In genomic region chr9:88653926-88654325, GRCh38 we compare ENCODE assay signal across 18 cellular contexts.
DNase-seq lines count a peak whose midpoint lies in the region; ATAC-seq and TF ChIP-seq lines count a peak whose summit lies in the region.
"Had no signal": no experiment of that assay in that cellular context is flagged by ENCODE, and none has a peak within 500 bp of the region (broad histone marks: within the 10 kb centered on the region; RNA-seq: fewer than 3 reads in every experiment).

No MANE protein-coding gene starts in this region.

- in situ Hi-C loops in astrocyte of the cerebellum (cut with HindIII; ENCODE audit: low sequenced_read_pairs) = loop anchor here (10.0 kb wide), 1 partner anchor 361 kb away; no protein-coding TSS in a partner anchor

- TF ChIP-seq CTCF in SK-N-SH (IDR thresholded peaks at IDR 0.05) (no peak), astrocyte of the cerebellum (IDR thresholded peaks at IDR 0.05; ENCODE audit: low read depth, low read length, missing control alignments) (no peak), foreskin fibroblast (IDR thresholded peaks at IDR 0.05; ENCODE audit: low read depth, low read length) (no peak)

- 24% methylated on average over 1 of the region's 1 CpG for WGBS in SK-N-SH (ENCODE audit: low lambda C conversion rate)

- no peak for DNase-seq in SK-N-SH
- peak; percentile 47 for DNase-seq in astrocyte of the cerebellum (ENCODE audit: low read depth)
- peak; percentile 70 to 85 for DNase-seq in foreskin fibroblast
- DNase-seq in putamen (ENCODE audit: low spot score) = no peak
- DNase-seq in 8988T = no peak
- DNase-seq in midbrain (lab: John Stamatoyannopoulos, UW) = no peak
- DNase-seq in cerebellar cortex (ENCODE audit: low spot score) = no peak
- DNase-seq: activated CD4-positive, CD25-positive, alpha-beta regulatory T cell treated with anti-CD3 and anti-CD28 coated beads, Interleukin-2, amount 50 U/mL, for 72 hours; activated CD8-positive, alpha-beta memory T cell treated with anti-CD3 and anti-CD28 coated beads for 24 hours; activated T-cell treated with anti-CD3 and anti-CD28 coated beads, Interleukin-2, amount 50 U/mL, for 48 hours; DMS 273 treated with DMSO at 0.1 percent for 48 hours; heart left ventricle; NCI-H1694; NCI-H82; right cardiac atrium; stimulated activated naive CD8-positive, alpha-beta T cell treated with anti-CD3 and anti-CD28 coated beads, Interleukin-15, Interleukin-2, amounts not matched to agents 100 U/mL and 50 U/mL, for 24 hours had no signal

- no peaks in the 10 kb centered on the region for H4K20me1 ChIP-seq in SK-N-SH (ENCODE audit: insufficient read depth)

- no peaks in the 10 kb centered on the region for H3K9me2 ChIP-seq in SK-N-SH

- H3K4me3 ChIP-seq in SK-N-SH (ENCODE audit: low read depth in 2 of 2, low read length in 1 of 2) (no peak overlapping the region), astrocyte of the cerebellum (ENCODE audit: low read depth, low read length) (no peak overlapping the region), foreskin fibroblast (ENCODE audit: low read depth in 1 of 2, low read length in 2 of 2) (no peak overlapping the region)
- H3K4me3 ChIP-seq: heart left ventricle had no signal

- CTCF ChIA-PET in SK-N-SH (lab: Yijun Ruan, JAX) = interaction anchor here (1.1 to 1.2 kb wide), 2 partner anchors 10 to 347 kb away, joined by 3 read pairs; no protein-coding TSS in a partner anchor

- H3K9ac ChIP-seq in SK-N-SH = no peak overlapping the region

- no peak for TF ChIP-seq EP300 in SK-N-SH (IDR thresholded peaks at IDR 0.05; ENCODE audit: borderline replicate concordance in 1 of 2, low read depth in 1 of 2, low read length in 1 of 2)

- H3K4me1 ChIP-seq in SK-N-SH (ENCODE audit: control insufficient read depth in 1 of 2, insufficient read depth in 2 of 2, low read depth in 1 of 2, low read length in 1 of 2) = peaks cover 14 to 23% of the 10 kb centered on the region in 2 experiments; a peak in 3 of 4 replicates

- H3K27ac ChIP-seq in SK-N-SH (ENCODE audit: low read depth in 2 of 2, low read length in 1 of 2) = peak overlapping the region in 1 of 2 experiments; percentile 50; a peak in 1 of 4 replicates
- H3K27ac ChIP-seq: 22Rv1 had no signal

- H2AFZ ChIP-seq in SK-N-SH (ENCODE audit: low read depth) = no peak overlapping the region; the same call in 1 of the 2 replicates

- no peak for ATAC-seq in SK-N-SH treated with all-trans-retinoic acid at 6 μM for 48 hours
- ATAC-seq: heart left ventricle; right cardiac atrium; stimulated activated naive CD8-positive, alpha-beta T cell treated with anti-CD3 and anti-CD28 coated beads, Interleukin-15, Interleukin-2, amounts not matched to agents 100 U/mL and 50 U/mL, for 24 hours had no signal

- no peaks in the 10 kb centered on the region for H3K27me3 ChIP-seq in SK-N-SH (ENCODE audit: insufficient read depth)

- H3F3A ChIP-seq in SK-N-SH (replicated peaks; ENCODE audit: insufficient read depth) = peaks cover 9% of the 10 kb centered on the region

- H3K36me3 ChIP-seq in SK-N-SH (replicated peaks in 1 of 2; ENCODE audit: control insufficient read depth in 1 of 2, insufficient read depth in 2 of 2, low read length in 1 of 2) = no peaks in the 10 kb centered on the region
- H3K36me3 ChIP-seq: heart left ventricle had no signal

- 0 out of 2 replicates have a peak overlapping the region, but pooled peaks have one; percentile 77 for H3K4me2 ChIP-seq in SK-N-SH

- H3K79me2 ChIP-seq in SK-N-SH (ENCODE audit: insufficient read depth) = no peaks in the 10 kb centered on the region

- POLR2A ChIA-PET in SK-N-SH (lab: Yijun Ruan, JAX) = no interaction called here

- TF ChIP-seq RAD21 in SK-N-SH (IDR thresholded peaks at IDR 0.05; ENCODE audit: low read length) = no peak

- H3K9me3 ChIP-seq in SK-N-SH = no peaks in the 10 kb centered on the region

TF ChIP-seq in SK-N-SH, 30 proteins besides CTCF, POLR2A, EP300 and RAD21 (continues in another document):
- TF ChIP-seq, protein P1, sequence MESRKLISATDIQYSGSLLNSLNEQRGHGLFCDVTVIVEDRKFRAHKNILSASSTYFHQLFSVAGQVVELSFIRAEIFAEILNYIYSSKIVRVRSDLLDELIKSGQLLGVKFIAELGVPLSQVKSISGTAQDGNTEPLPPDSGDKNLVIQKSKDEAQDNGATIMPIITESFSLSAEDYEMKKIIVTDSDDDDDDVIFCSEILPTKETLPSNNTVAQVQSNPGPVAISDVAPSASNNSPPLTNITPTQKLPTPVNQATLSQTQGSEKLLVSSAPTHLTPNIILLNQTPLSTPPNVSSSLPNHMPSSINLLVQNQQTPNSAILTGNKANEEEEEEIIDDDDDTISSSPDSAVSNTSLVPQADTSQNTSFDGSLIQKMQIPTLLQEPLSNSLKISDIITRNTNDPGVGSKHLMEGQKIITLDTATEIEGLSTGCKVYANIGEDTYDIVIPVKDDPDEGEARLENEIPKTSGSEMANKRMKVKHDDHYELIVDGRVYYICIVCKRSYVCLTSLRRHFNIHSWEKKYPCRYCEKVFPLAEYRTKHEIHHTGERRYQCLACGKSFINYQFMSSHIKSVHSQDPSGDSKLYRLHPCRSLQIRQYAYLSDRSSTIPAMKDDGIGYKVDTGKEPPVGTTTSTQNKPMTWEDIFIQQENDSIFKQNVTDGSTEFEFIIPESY (IDR thresholded peaks at IDR 0.05; ENCODE audit: borderline replicate concordance, low read depth) = no peak
- TF ChIP-seq FOXM1 (IDR thresholded peaks at IDR 0.05; ENCODE audit: low read depth) (no peak), MEF2A (IDR thresholded peaks at IDR 0.05; ENCODE audit: borderline replicate concordance, low read depth) (no peak), NRF1 (IDR thresholded peaks at IDR 0.05; ENCODE audit: low read depth, low read length) (no peak), TEAD4 (IDR thresholded peaks at IDR 0.05; ENCODE audit: borderline replicate concordance, insufficient read depth) (no peak), YY1 (IDR thresholded peaks at IDR 0.05; ENCODE audit: low read depth) (no peak)

TF ChIP-seq in SK-N-SH treated with all-trans-retinoic acid at 6 μM for 48 hours, 23 proteins besides CTCF, POLR2A, EP300 and RAD21 (continues in another document):
- TF ChIP-seq, protein P2, sequence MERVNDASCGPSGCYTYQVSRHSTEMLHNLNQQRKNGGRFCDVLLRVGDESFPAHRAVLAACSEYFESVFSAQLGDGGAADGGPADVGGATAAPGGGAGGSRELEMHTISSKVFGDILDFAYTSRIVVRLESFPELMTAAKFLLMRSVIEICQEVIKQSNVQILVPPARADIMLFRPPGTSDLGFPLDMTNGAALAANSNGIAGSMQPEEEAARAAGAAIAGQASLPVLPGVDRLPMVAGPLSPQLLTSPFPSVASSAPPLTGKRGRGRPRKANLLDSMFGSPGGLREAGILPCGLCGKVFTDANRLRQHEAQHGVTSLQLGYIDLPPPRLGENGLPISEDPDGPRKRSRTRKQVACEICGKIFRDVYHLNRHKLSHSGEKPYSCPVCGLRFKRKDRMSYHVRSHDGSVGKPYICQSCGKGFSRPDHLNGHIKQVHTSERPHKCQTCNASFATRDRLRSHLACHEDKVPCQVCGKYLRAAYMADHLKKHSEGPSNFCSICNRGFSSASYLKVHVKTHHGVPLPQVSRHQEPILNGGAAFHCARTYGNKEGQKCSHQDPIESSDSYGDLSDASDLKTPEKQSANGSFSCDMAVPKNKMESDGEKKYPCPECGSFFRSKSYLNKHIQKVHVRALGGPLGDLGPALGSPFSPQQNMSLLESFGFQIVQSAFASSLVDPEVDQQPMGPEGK (CRISPR knock-in tag; IDR thresholded peaks at IDR 0.05; ENCODE audit: borderline replicate concordance) = no peak
- TF ChIP-seq GLIS3 (CRISPR knock-in tag; IDR thresholded peaks at IDR 0.05) (no peak), ZFP3 (CRISPR knock-in tag; IDR thresholded peaks at IDR 0.05) (no peak), PPARA (CRISPR knock-in tag; IDR thresholded peaks at IDR 0.05; ENCODE audit: borderline replicate concordance) (no peak), OSR1 (CRISPR knock-in tag; IDR thresholded peaks at IDR 0.05) (no peak), SNAI2 (CRISPR knock-in tag; IDR thresholded peaks at IDR 0.05) (no peak), ISL1 (CRISPR knock-in tag; IDR thresholded peaks at IDR 0.05) (no peak), TOX (CRISPR knock-in tag; IDR thresholded peaks at IDR 0.05; ENCODE audit: borderline replicate concordance) (no peak), CSDC2 (CRISPR knock-in tag; IDR thresholded peaks at IDR 0.05) (no peak), ZC3H10 (CRISPR knock-in tag; IDR thresholded peaks at IDR 0.05) (no peak), ZFP30 (CRISPR knock-in tag; IDR thresholded peaks at IDR 0.05) (no peak), RARB (CRISPR knock-in tag; IDR thresholded peaks at IDR 0.05) (no peak), ZNF565 (CRISPR knock-in tag; conservative IDR thresholded peaks at IDR 0.05; ENCODE audit: low read depth) (no peak)
- TF ChIP-seq, protein P3, sequence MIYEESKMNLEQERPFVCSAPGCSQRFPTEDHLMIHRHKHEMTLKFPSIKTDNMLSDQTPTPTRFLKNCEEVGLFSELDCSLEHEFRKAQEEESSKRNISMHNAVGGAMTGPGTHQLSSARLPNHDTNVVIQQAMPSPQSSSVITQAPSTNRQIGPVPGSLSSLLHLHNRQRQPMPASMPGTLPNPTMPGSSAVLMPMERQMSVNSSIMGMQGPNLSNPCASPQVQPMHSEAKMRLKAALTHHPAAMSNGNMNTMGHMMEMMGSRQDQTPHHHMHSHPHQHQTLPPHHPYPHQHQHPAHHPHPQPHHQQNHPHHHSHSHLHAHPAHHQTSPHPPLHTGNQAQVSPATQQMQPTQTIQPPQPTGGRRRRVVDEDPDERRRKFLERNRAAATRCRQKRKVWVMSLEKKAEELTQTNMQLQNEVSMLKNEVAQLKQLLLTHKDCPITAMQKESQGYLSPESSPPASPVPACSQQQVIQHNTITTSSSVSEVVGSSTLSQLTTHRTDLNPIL (CRISPR knock-in tag; IDR thresholded peaks at IDR 0.05; ENCODE audit: low read depth) = no peak

Comparison
In these comparisons a context has a peak if more than half of its experiments do, and no peak if none do; other contexts are left out.
1. DNase-seq: peak in astrocyte of the cerebellum (single experiment) and foreskin fibroblast (2 of 2); none in SK-N-SH (single experiment), putamen (single experiment), 8988T (single experiment), midbrain (single experiment) and cerebellar cortex (single experiment).